In genomic region chr4:8871417-8872401, GRCh38 we compare ENCODE assay signal across 12 cellular contexts. TPM values are rescaled to one million over a fixed set of nuclear protein-coding genes. Genes with fewer than 3 reads are reported as not detected.
DNase-seq lines count a peak whose midpoint lies in the region; ATAC-seq, FAIRE-seq and TF ChIP-seq lines count a peak whose summit lies in the region.
"Had no signal": no experiment of that assay in that cellular context is flagged by ENCODE, and none has a peak within 500 bp of the region (broad histone marks: within the 10 kb centered on the region; RNA-seq: fewer than 3 reads in every experiment).

TSS of gene HMX1 (minus strand) at chr4:8871839. CDS start at chr4:8871614, 225 bp downstream.

- no peak for TF ChIP-seq CTCF in progenitor cell of endocrine pancreas (IDR thresholded peaks at IDR 0.05; ENCODE audit: unreplicated experiment)

- no peak for FAIRE-seq in GM12891 (lab: Jason Lieb, UNC)
- FAIRE-seq: A204.1 had no signal

- H3K9me3 Mint-ChIP-seq in progenitor cell of endocrine pancreas (ENCODE audit: low read depth), result no peaks in the 10 kb centered on the region

- TF ChIP-seq POLR2A in GM12891 (IDR thresholded peaks at IDR 0.05; ENCODE audit: low read depth, low read length), result no peak

- H3K27me3 Mint-ChIP-seq in progenitor cell of endocrine pancreas, result peaks cover 80% of the 10 kb centered on the region

- H3K36me3 Mint-ChIP-seq in progenitor cell of endocrine pancreas (ENCODE audit: insufficient read depth), result no peaks in the 10 kb centered on the region

- peaks cover 3% of the 10 kb centered on the region for H3K4me1 Mint-ChIP-seq in progenitor cell of endocrine pancreas (ENCODE audit: low read depth)

- peak within 1 kb of the TSS; percentile 33 for H3K27ac Mint-ChIP-seq in progenitor cell of endocrine pancreas
- H3K27ac Mint-ChIP-seq: activated T-cell treated with anti-CD3 and anti-CD28 coated beads, Interleukin-2, amount 50 U/mL, for 72 hours had no signal

- ATAC-seq in HG03196 (IDR thresholded peaks at IDR 0.05; ENCODE audit: unreplicated experiment), result no peak

- H3K4me3 Mint-ChIP-seq in progenitor cell of endocrine pancreas (ENCODE audit: low read depth), result peak within 1 kb of the TSS; percentile 63

- DNase-seq in NCI-H82 (lab: John Stamatoyannopoulos, UW) (peak; percentile 4), NCI-H82 treated with DMSO at 0.1 percent for 48 hours (lab: John Stamatoyannopoulos, UW; ENCODE audit: unreplicated experiment) (no peak), SKM-1 (lab: John Stamatoyannopoulos, UW; ENCODE audit: unreplicated experiment) (peak; percentile 81), hypothalamus (lab: John Stamatoyannopoulos, UW) (peak in 43 of 51 donors; percentile 5 to 80 (median 49)), progenitor cell of endocrine pancreas (ENCODE audit: low spot score, unreplicated experiment) (peak; percentile 50), DMS153 treated with DMSO at 0.1 percent for 48 hours (lab: John Stamatoyannopoulos, UW; ENCODE audit: unreplicated experiment) (no peak), GM12891 (ENCODE audit: insufficient read length, low spot score) (no peak)
- DNase-seq: activated T-cell treated with anti-CD3 and anti-CD28 coated beads, Interleukin-2, amount 50 U/mL, for 72 hours; mesenchymal stem cell; NCI-H187 treated with DMSO at 0.1 percent for 48 hours had no signal

TF ChIP-seq in GM12891, 5 proteins besides CTCF, POLR2A, EP300 and RAD21:
- TF ChIP-seq POU2F2 (IDR thresholded peaks at IDR 0.05; ENCODE audit: low read depth, low read length), result no peak
- TF ChIP-seq PAX5 (IDR thresholded peaks at IDR 0.05; ENCODE audit: insufficient read depth, low read length, severe bottlenecking), result no peak
- TF ChIP-seq SPI1 (IDR thresholded peaks at IDR 0.05; ENCODE audit: low read depth, low read length), result no peak
- TF ChIP-seq POLR2AphosphoS5 (IDR thresholded peaks at IDR 0.05; ENCODE audit: low read depth, low read length), result no peak

RNA-seq across cellular contexts. Expression of gene HMX1, which starts in this region (rescaled TPM):
- total RNA-seq in progenitor cell of endocrine pancreas, result 0.65 and 0.87 TPM in 2 replicates
- not detected for polyA plus RNA-seq in GM12891 (2012; ENCODE audit: low read depth, missing spikeins)
- total RNA-seq: activated T-cell treated with anti-CD3 and anti-CD28 coated beads, Interleukin-2, amount 50 U/mL, for 72 hours had no signal

Comparison
In these comparisons a context has a peak if more than half of its experiments do, and no peak if none do; other contexts are left out.
1. DNase-seq: peak in NCI-H82 (single experiment), SKM-1 (single experiment) and hypothalamus (43 of 51); none in NCI-H82 treated with DMSO at 0.1 percent for 48 hours (single experiment), DMS153 treated with DMSO at 0.1 percent for 48 hours (single experiment) and GM12891 (single experiment).
2. Peak in DNase-seq in progenitor cell of endocrine pancreas; RNA of the gene not detected or under 1 TPM.